In genomic region chr10:49621561-49621960, GRCh38 we compare ENCODE assay signal across 16 cellular contexts. TPM values are rescaled to one million over a fixed set of nuclear protein-coding genes. Genes with fewer than 3 reads are reported as not detected.
DNase-seq lines count a peak whose midpoint lies in the region; ATAC-seq and TF ChIP-seq lines count a peak whose summit lies in the region.
"Had no signal": no experiment of that assay in that cellular context is flagged by ENCODE, and none has a peak within 500 bp of the region (broad histone marks: within the 10 kb centered on the region; RNA-seq: fewer than 3 reads in every experiment).

No MANE protein-coding gene starts in this region.

- no peak overlapping the region for H3K4me3 Mint-ChIP-seq in chondrocyte (ENCODE audit: unreplicated experiment)
- H3K4me3 Mint-ChIP-seq: CD8-positive, alpha-beta T cell; HFFc6 had no signal

- TF ChIP-seq CTCF in chondrocyte (IDR thresholded peaks at IDR 0.05) = no peak

- no peaks in the 10 kb centered on the region for H3K4me1 Mint-ChIP-seq in chondrocyte (ENCODE audit: low read depth)

- no peak for ATAC-seq in left cardiac atrium
- ATAC-seq in sciatic nerve = no peak
- ATAC-seq in GM21515 (IDR thresholded peaks at IDR 0.05; ENCODE audit: unreplicated experiment) = no peak
- ATAC-seq: A549; CD8-positive, alpha-beta T cell had no signal

- intact Hi-C loops in cardiac septum (cut with DNase I) = no loop called here
- intact Hi-C loops in left cardiac atrium (cut with DNase I) = no loop called here
- intact Hi-C loops in sciatic nerve (cut with DNase I) = no loop called here

- H3K27me3 Mint-ChIP-seq in chondrocyte (ENCODE audit: low read depth) = peaks cover 65% of the 10 kb centered on the region

- peak; percentile 19 for DNase-seq in cardiac septum (ENCODE audit: low spot score)
- no peak for DNase-seq in left cardiac atrium
- DNase-seq in chondrocyte (ENCODE audit: low spot score) = peak; percentile 25
- DNase-seq in sciatic nerve (ENCODE audit: low spot score) = peak; percentile 15
- no peak for DNase-seq in activated naive CD4-positive, alpha-beta T cell treated with Interleukin-2 at 50 U/mL for 16 hours
- DNase-seq in NCI-H2107 treated with DMSO at 0.1 percent for 48 hours (lab: John Stamatoyannopoulos, UW; ENCODE audit: unreplicated experiment) = no peak
- DNase-seq: CD8-positive, alpha-beta T cell; COR-L47; DMS153; DMS79 treated with DMSO at 0.1 percent for 48 hours; EL; HCEC 1CT; HFFc6 had no signal

- H3K9me3 Mint-ChIP-seq in chondrocyte (ENCODE audit: low read depth) = no peaks in the 10 kb centered on the region
- H3K9me3 Mint-ChIP-seq: CD8-positive, alpha-beta T cell; HFFc6 had no signal

- no peaks in the 10 kb centered on the region for H3K36me3 Mint-ChIP-seq in chondrocyte (ENCODE audit: low read depth)
- H3K36me3 Mint-ChIP-seq: CD8-positive, alpha-beta T cell had no signal

- H3K27ac Mint-ChIP-seq in chondrocyte (ENCODE audit: unreplicated experiment) = no peak overlapping the region
- H3K27ac Mint-ChIP-seq: CD8-positive, alpha-beta T cell; HFFc6 had no signal

RNA-seq across cellular contexts. Expression of gene CHAT, which starts 7.7 kb away (rescaled TPM):
- total RNA-seq in cardiac septum = not detected
- total RNA-seq in left cardiac atrium = not detected
- total RNA-seq in chondrocyte = not detected in 3 replicates
- not detected for total RNA-seq in sciatic nerve
- total RNA-seq: CD8-positive, alpha-beta T cell; H4; HFFc6 had no signal

RNA-seq across cellular contexts. Expression of gene SLC18A3, which starts 11.5 kb away (rescaled TPM):
- total RNA-seq in cardiac septum (not detected), left cardiac atrium (not detected), chondrocyte (not detected in 3 replicates), sciatic nerve (not detected)
- total RNA-seq: CD8-positive, alpha-beta T cell; H4; HFFc6 had no signal

RNA-seq across cellular contexts. Expression of gene C10orf53, which starts 57.9 kb away (rescaled TPM):
- total RNA-seq in cardiac septum (not detected), left cardiac atrium (not detected), chondrocyte (not detected in 3 replicates), sciatic nerve (not detected)
- total RNA-seq: CD8-positive, alpha-beta T cell; H4; HFFc6 had no signal

Comparison
In these comparisons a context has a peak if more than half of its experiments do, and no peak if none do; other contexts are left out.
1. DNase-seq: peak in cardiac septum (single experiment), chondrocyte (single experiment) and sciatic nerve (single experiment); none in left cardiac atrium (single experiment), activated naive CD4-positive, alpha-beta T cell treated with Interleukin-2 at 50 U/mL for 16 hours (single experiment) and NCI-H2107 treated with DMSO at 0.1 percent for 48 hours (single experiment).